ENCODE assay signal across 21 cellular contexts in genomic region chr17:1957037-1957436, GRCh38.
DNase-seq lines count a peak whose midpoint lies in the region; ATAC-seq, FAIRE-seq and TF ChIP-seq lines count a peak whose summit lies in the region.
"Had no signal": no experiment of that assay in that cellular context is flagged by ENCODE, and none has a peak within 500 bp of the region (broad histone marks: within the 10 kb centered on the region; RNA-seq: fewer than 3 reads in every experiment).

No MANE protein-coding gene starts in this region.

- no peak for FAIRE-seq in RCC 7860 (lab: Jason Lieb, UNC)
- FAIRE-seq in urothelium cell line (lab: Jason Lieb, UNC) = no peak
- FAIRE-seq: A204.1, GM12891 had no signal

- DNase-seq in SK-N-SH (no peak), RCC 7860 (ENCODE audit: low spot score) (peak; percentile 10), fibroblast of villous mesenchyme (ENCODE audit: low read depth) (peak; percentile 27), urothelium cell line (ENCODE audit: low spot score) (peak; percentile 19), sigmoid colon (no peak), inferior parietal cortex (ENCODE audit: extremely low spot score) (no peak), NCI-H2107 treated with DMSO at 0.1 percent for 48 hours (lab: John Stamatoyannopoulos, UW; ENCODE audit: unreplicated experiment) (no peak)
- DNase-seq: activated CD4-positive, alpha-beta T cell treated with anti-CD3 and anti-CD28 coated beads for 1 hour; activated naive CD4-positive, alpha-beta T cell treated with anti-CD3 and anti-CD28 coated beads, Interleukin-2, amount 10 ng/mL, durations not matched to agents 7 days and 5 days; activated T-cell treated with anti-CD3 and anti-CD28 coated beads, Interleukin-2, amount 50 U/mL, for 48 hours; aorta; DMS 273 treated with DMSO at 0.1 percent for 48 hours; effector CD8-positive, alpha-beta T cell; left lung; NCI-H1048; NCI-H2029 treated with DMSO at 0.1 percent for 48 hours; NCI-H524; upper lobe of right lung had no signal

- TF ChIP-seq CTCF in SK-N-SH (IDR thresholded peaks at IDR 0.05) (no peak), fibroblast of villous mesenchyme (IDR thresholded peaks at IDR 0.05; ENCODE audit: insufficient read depth, low read depth, low read length) (no peak), sigmoid colon (IDR thresholded peaks at IDR 0.05) (no peak)

- H3K4me1 ChIP-seq in SK-N-SH (ENCODE audit: control insufficient read depth in 1 of 2, insufficient read depth in 2 of 2, low read depth in 1 of 2, low read length in 1 of 2) (no peaks in the 10 kb centered on the region), sigmoid colon (peaks cover 0 to 11% (median 4%) of the 10 kb centered on the region in 4 donors)
- H3K4me1 ChIP-seq: left lung, upper lobe of right lung had no signal

- no peak overlapping the region for H3K27ac ChIP-seq in SK-N-SH (ENCODE audit: low read depth in 2 of 2, low read length in 1 of 2)
- no peak overlapping the region for H3K27ac ChIP-seq in sigmoid colon
- H3K27ac ChIP-seq: left lung, upper lobe of right lung had no signal

- CTCF ChIA-PET in SK-N-SH (lab: Yijun Ruan, JAX) = interaction anchor here (1.1 kb wide), 2 partner anchors 48 to 69 kb away, joined by 3 to 4 read pairs; no protein-coding TSS in a partner anchor

- no peak for ATAC-seq in SK-N-SH treated with all-trans-retinoic acid at 6 μM for 48 hours
- ATAC-seq: left lung, upper lobe of right lung had no signal

- TF ChIP-seq RAD21 in SK-N-SH (IDR thresholded peaks at IDR 0.05; ENCODE audit: low read length) = no peak

- H3K9ac ChIP-seq in SK-N-SH = no peak overlapping the region

- H3K4me3 ChIP-seq in SK-N-SH (ENCODE audit: low read depth in 2 of 2, low read length in 1 of 2) = no peak overlapping the region
- no peak overlapping the region for H3K4me3 ChIP-seq in fibroblast of villous mesenchyme (ENCODE audit: low read depth, low read length)
- no peak overlapping the region for H3K4me3 ChIP-seq in sigmoid colon
- H3K4me3 ChIP-seq: left lung, upper lobe of right lung had no signal

- POLR2A ChIA-PET in SK-N-SH (lab: Yijun Ruan, JAX) = no interaction called here

- H4K20me1 ChIP-seq in SK-N-SH (ENCODE audit: insufficient read depth) = no peaks in the 10 kb centered on the region

- no peaks in the 10 kb centered on the region for H3K9me2 ChIP-seq in SK-N-SH

- H3K4me2 ChIP-seq in SK-N-SH = no peak overlapping the region

- TF ChIP-seq EP300 in SK-N-SH (IDR thresholded peaks at IDR 0.05; ENCODE audit: borderline replicate concordance in 1 of 2, low read depth in 1 of 2, low read length in 1 of 2) (no peak), sigmoid colon (IDR thresholded peaks at IDR 0.05) (no peak)

- H3K36me3 ChIP-seq in SK-N-SH (replicated peaks in 1 of 2; ENCODE audit: control insufficient read depth in 1 of 2, insufficient read depth in 2 of 2, low read length in 1 of 2) (no peaks in the 10 kb centered on the region), sigmoid colon (no peaks in the 10 kb centered on the region)
- H3K36me3 ChIP-seq: left lung, upper lobe of right lung had no signal

- 64% methylated on average over 6 of the region's 6 CpGs for WGBS in SK-N-SH (ENCODE audit: low lambda C conversion rate)
- WGBS in sigmoid colon, 2 donors = 74 to 85% methylated on average over 6 of the region's 6 CpGs

- no peaks in the 10 kb centered on the region for H3K79me2 ChIP-seq in SK-N-SH (ENCODE audit: insufficient read depth)

- H3K9me3 ChIP-seq in SK-N-SH (no peaks in the 10 kb centered on the region), sigmoid colon (no peaks in the 10 kb centered on the region)
- H3K9me3 ChIP-seq: left lung, upper lobe of right lung had no signal

- intact Hi-C loops in sigmoid colon (cut with DNase I) = no loop called here

- H2AFZ ChIP-seq in SK-N-SH (ENCODE audit: low read depth) = no peak overlapping the region

- H3K27me3 ChIP-seq in SK-N-SH (ENCODE audit: insufficient read depth) (no peaks in the 10 kb centered on the region), sigmoid colon (no peaks in the 10 kb centered on the region)
- H3K27me3 ChIP-seq: left lung, upper lobe of right lung had no signal

- TF ChIP-seq POLR2A in sigmoid colon (IDR thresholded peaks at IDR 0.05) = no peak

- H3F3A ChIP-seq in SK-N-SH (replicated peaks; ENCODE audit: insufficient read depth) = no peaks in the 10 kb centered on the region

TF ChIP-seq in SK-N-SH, 30 proteins besides CTCF, POLR2A, EP300 and RAD21:
- TF ChIP-seq YY1 (IDR thresholded peaks at IDR 0.05; ENCODE audit: low read depth) (no peak), TAF1 (IDR thresholded peaks at IDR 0.05; ENCODE audit: borderline replicate concordance, low read depth, low read length) (no peak), PBX3 (IDR thresholded peaks at IDR 0.05) (peak; percentile 41; the same call in 1 of the 2 replicates), FOSL2 (IDR thresholded peaks at IDR 0.05; ENCODE audit: borderline replicate concordance, low read depth) (peak; percentile 11; the same call in 1 of the 2 replicates)

TF ChIP-seq in SK-N-SH treated with all-trans-retinoic acid at 6 μM for 48 hours, 23 proteins besides CTCF, POLR2A, EP300 and RAD21:
- TF ChIP-seq OSR1 (CRISPR knock-in tag; IDR thresholded peaks at IDR 0.05) = no peak
- no peak for TF ChIP-seq POU6F1 (CRISPR knock-in tag; IDR thresholded peaks at IDR 0.05; ENCODE audit: borderline replicate concordance, low read depth)
- TF ChIP-seq ZFP3 (CRISPR knock-in tag; IDR thresholded peaks at IDR 0.05) = no peak
- TF ChIP-seq ZC3H10 (CRISPR knock-in tag; IDR thresholded peaks at IDR 0.05) = no peak
- no peak for TF ChIP-seq ESRRG (CRISPR knock-in tag; IDR thresholded peaks at IDR 0.05)
- no peak for TF ChIP-seq ZNF8 (CRISPR knock-in tag; IDR thresholded peaks at IDR 0.05)
- no peak for TF ChIP-seq ZNF70 (CRISPR knock-in tag; IDR thresholded peaks at IDR 0.05)
- no peak for TF ChIP-seq PATZ1 (CRISPR knock-in tag; IDR thresholded peaks at IDR 0.05; ENCODE audit: borderline replicate concordance)
- no peak for TF ChIP-seq TCF4 (CRISPR knock-in tag; IDR thresholded peaks at IDR 0.05; ENCODE audit: borderline replicate concordance)
- no peak for TF ChIP-seq SNAI2 (CRISPR knock-in tag; IDR thresholded peaks at IDR 0.05)
- TF ChIP-seq BACH2 (CRISPR knock-in tag; IDR thresholded peaks at IDR 0.05; ENCODE audit: borderline replicate concordance) = no peak
- no peak for TF ChIP-seq CREB5 (CRISPR knock-in tag; IDR thresholded peaks at IDR 0.05; ENCODE audit: low read depth)
- no peak for TF ChIP-seq ZNF565 (CRISPR knock-in tag; conservative IDR thresholded peaks at IDR 0.05; ENCODE audit: low read depth)
- no peak for TF ChIP-seq ARNTL (CRISPR knock-in tag; IDR thresholded peaks at IDR 0.05; ENCODE audit: borderline replicate concordance, low read depth)
- no peak for TF ChIP-seq ZFP30 (CRISPR knock-in tag; IDR thresholded peaks at IDR 0.05)
- TF ChIP-seq GLIS3 (CRISPR knock-in tag; IDR thresholded peaks at IDR 0.05) = no peak

Comparison
In these comparisons a context has a peak if more than half of its experiments do, and no peak if none do; other contexts are left out.
1. DNase-seq: peak in RCC 7860 (single experiment), fibroblast of villous mesenchyme (single experiment) and urothelium cell line (single experiment); none in SK-N-SH (single experiment), sigmoid colon (single experiment), inferior parietal cortex (single experiment) and NCI-H2107 treated with DMSO at 0.1 percent for 48 hours (single experiment).